Comparison of ENCODE assay signal across 19 cellular contexts in the genomic region with DNA sequence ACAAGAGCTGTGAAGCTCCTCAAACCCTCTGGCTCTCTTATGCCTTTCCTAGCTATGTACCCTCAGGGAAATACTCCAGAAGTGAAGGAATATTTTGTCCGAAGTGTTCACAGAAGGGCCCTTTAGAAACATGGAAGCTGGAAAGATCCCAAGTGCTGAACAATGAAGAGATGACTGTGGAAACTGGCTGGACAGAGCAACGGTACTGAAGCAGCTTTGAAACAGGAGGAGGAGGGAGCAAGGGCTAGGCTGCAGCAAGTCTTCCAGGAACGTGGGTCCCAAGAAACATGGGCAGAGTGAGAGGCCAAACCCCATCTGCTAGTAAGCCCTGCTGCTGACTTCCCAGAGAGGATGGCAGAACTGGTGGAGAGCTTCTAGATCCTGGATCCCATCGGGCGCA. TPM values are rescaled to one million over a fixed set of nuclear protein-coding genes. Genes with fewer than 3 reads are reported as not detected.
DNase-seq lines count a peak whose midpoint lies in the region; ATAC-seq and TF ChIP-seq lines count a peak whose summit lies in the region.
"Had no signal": no experiment of that assay in that cellular context is flagged by ENCODE, and none has a peak within 500 bp of the region (broad histone marks: within the 10 kb centered on the region; RNA-seq: fewer than 3 reads in every experiment).

No MANE protein-coding gene starts in this region.

- ATAC-seq in sciatic nerve (peak; percentile 4), GM18870 (IDR thresholded peaks at IDR 0.05; ENCODE audit: unreplicated experiment) (no peak)
- ATAC-seq: CD8-positive, alpha-beta T cell; GM12878; PC-3; stimulated activated naive CD8-positive, alpha-beta T cell treated with anti-CD3 and anti-CD28 coated beads, Interleukin-15, Interleukin-2, amounts not matched to agents 100 U/mL and 50 U/mL, for 24 hours had no signal

- no peaks in the 10 kb centered on the region for H3K27me3 ChIP-seq in adipocyte (replicated peaks; ENCODE audit: control insufficient read depth, insufficient read depth, low read length)
- H3K27me3 ChIP-seq: brain microvascular endothelial cell had no signal

- H3K9ac ChIP-seq in adipocyte (ENCODE audit: low read length): no peak overlapping the region

- no peak for TF ChIP-seq CTCF in foreskin fibroblast (IDR thresholded peaks at IDR 0.05; ENCODE audit: low read depth, low read length)

- H3K36me3 ChIP-seq in adipocyte (ENCODE audit: control insufficient read depth, insufficient read depth, low read length, severe bottlenecking): no peaks in the 10 kb centered on the region
- H3K36me3 ChIP-seq: brain microvascular endothelial cell had no signal

- H3K4me1 ChIP-seq in adipocyte (ENCODE audit: control insufficient read depth, insufficient read depth, low read length): peaks cover 14% of the 10 kb centered on the region

- no peaks in the 10 kb centered on the region for H3K9me3 ChIP-seq in adipocyte (ENCODE audit: control insufficient read depth, low read length)

- intact Hi-C loops in sciatic nerve (cut with DNase I): no loop called here

- DNase-seq in EL (peak; percentile 29), adipocyte (ENCODE audit: low read depth) (peak; percentile 28), foreskin fibroblast (peak; percentile 49 to 80), sciatic nerve (ENCODE audit: low spot score) (no peak), DMS114 treated with DMSO at 0.1 percent for 48 hours (lab: John Stamatoyannopoulos, UW; ENCODE audit: unreplicated experiment) (no peak)
- DNase-seq in NK-92 treated with Interleukin-12 subunit alpha and Interleukin-12 subunit beta, amount 100 ng/mL, for 24 hours (lab: John Stamatoyannopoulos, UW): no peak
- DNase-seq: activated B cell treated with CpG ODN at 0.5 μM for 24 hours; activated effector memory CD4-positive, alpha-beta T cell treated with Interleukin-2 at 50 U/mL for 16 hours; brain microvascular endothelial cell; CD8-positive, alpha-beta T cell; effector memory CD4-positive, alpha-beta T cell; immature natural killer cell; NCI-H1694; NCI-H510A treated with DMSO at 0.1 percent for 48 hours; PC-3; stimulated activated naive CD8-positive, alpha-beta T cell treated with anti-CD3 and anti-CD28 coated beads, Interleukin-15, Interleukin-2, amounts not matched to agents 100 U/mL and 50 U/mL, for 24 hours had no signal

- H3K4me3 ChIP-seq in adipocyte (ENCODE audit: low read length) (no peak overlapping the region), foreskin fibroblast (ENCODE audit: low read depth in 1 of 2, low read length in 2 of 2) (no peak overlapping the region)
- H3K4me3 ChIP-seq: GM12878, smooth muscle cell had no signal

RNA-seq across cellular contexts. Expression of gene PSAP, which starts 3.0 kb away (rescaled TPM):
- total RNA-seq in sciatic nerve: 920 TPM

Comparison
In these comparisons a context has a peak if more than half of its experiments do, and no peak if none do; other contexts are left out.
1. DNase-seq: peak in EL (single experiment), adipocyte (single experiment) and foreskin fibroblast (2 of 2); none in sciatic nerve (single experiment), DMS114 treated with DMSO at 0.1 percent for 48 hours (single experiment) and NK-92 treated with Interleukin-12 subunit alpha and Interleukin-12 subunit beta, amount 100 ng/mL, for 24 hours (single experiment).